In the genomic region with DNA sequence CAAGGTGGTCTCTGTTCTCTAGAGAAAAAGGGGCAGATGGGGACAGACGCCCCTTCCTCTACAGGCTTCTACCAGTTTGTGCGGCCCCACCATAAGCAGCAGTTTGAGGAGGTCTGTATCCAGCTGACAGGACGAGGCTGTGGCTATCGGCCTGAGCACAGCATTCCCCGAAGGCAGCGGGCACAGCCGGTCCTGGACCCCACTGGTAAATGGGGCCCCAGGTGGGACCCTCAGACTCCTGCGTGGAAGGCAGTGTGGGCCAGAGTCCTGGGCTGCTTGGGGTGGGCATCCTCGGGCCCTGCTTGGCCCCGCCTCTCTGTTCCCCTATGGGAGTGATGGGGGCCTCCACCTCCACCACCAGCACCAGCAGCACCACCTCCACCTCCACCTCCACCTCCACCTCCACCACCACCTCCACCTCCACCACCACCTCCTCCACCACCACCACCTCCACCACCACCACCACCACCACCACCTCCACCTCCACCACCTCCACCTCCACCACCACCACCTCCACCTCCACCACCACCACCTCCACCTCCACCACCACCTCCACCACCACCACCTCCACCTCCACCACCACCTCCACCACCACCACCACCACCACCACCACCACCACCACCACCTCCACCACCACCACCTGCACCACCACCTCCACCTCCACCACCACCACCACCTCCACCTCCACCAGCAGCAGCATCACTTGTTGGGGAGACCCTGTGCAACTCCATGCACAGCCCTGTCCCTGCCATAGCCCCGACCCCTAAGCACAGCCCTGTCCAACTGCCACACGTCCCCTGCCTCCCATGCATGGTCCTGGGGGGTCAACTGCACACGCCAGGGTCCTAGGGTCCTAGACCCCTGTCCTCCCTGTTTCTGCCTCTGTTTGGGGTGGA, we compare ENCODE assay signal across 1 cellular context.
TF ChIP-seq lines count a peak whose summit lies in the region.

No MANE protein-coding gene starts in this region.

TF ChIP-seq in H1, 55 proteins besides CTCF, POLR2A, EP300 and RAD21:
- TF ChIP-seq POLR2AphosphoS5 (IDR thresholded peaks at IDR 0.05; ENCODE audit: low read depth, low read length) (peak; percentile 28; the same call in 1 of the 2 replicates), BCL11A (IDR thresholded peaks at IDR 0.05; ENCODE audit: low read depth in 2 of 2, low read length in 2 of 2) (no peak), PHF8 (conservative IDR thresholded peaks at IDR 0.05; ENCODE audit: low read depth, low read length) (no peak)
